In genomic region chr10:95656291-95657164, GRCh38 we compare ENCODE assay signal across 1 cellular context.
TF ChIP-seq lines count a peak whose summit lies in the region.

ALDH18A1 (minus strand) TSS chr10:95656711; CDS start chr10:95653377, 3,334 bp downstream.

TF ChIP-seq in HepG2, 621 proteins besides CTCF, POLR2A, EP300 and RAD21 (continued from another document and continues in another):
- TF ChIP-seq, protein P1, sequence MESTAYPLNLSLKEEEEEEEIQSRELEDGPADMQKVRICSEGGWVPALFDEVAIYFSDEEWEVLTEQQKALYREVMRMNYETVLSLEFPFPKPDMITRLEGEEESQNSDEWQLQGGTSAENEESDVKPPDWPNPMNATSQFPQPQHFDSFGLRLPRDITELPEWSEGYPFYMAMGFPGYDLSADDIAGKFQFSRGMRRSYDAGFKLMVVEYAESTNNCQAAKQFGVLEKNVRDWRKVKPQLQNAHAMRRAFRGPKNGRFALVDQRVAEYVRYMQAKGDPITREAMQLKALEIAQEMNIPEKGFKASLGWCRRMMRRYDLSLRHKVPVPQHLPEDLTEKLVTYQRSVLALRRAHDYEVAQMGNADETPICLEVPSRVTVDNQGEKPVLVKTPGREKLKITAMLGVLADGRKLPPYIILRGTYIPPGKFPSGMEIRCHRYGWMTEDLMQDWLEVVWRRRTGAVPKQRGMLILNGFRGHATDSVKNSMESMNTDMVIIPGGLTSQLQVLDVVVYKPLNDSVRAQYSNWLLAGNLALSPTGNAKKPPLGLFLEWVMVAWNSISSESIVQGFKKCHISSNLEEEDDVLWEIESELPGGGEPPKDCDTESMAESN (CRISPR knock-in tag; conservative IDR thresholded peaks at IDR 0.05): peak; percentile 82; the same call in 1 of the 2 replicates
- TF ChIP-seq, protein P2, sequence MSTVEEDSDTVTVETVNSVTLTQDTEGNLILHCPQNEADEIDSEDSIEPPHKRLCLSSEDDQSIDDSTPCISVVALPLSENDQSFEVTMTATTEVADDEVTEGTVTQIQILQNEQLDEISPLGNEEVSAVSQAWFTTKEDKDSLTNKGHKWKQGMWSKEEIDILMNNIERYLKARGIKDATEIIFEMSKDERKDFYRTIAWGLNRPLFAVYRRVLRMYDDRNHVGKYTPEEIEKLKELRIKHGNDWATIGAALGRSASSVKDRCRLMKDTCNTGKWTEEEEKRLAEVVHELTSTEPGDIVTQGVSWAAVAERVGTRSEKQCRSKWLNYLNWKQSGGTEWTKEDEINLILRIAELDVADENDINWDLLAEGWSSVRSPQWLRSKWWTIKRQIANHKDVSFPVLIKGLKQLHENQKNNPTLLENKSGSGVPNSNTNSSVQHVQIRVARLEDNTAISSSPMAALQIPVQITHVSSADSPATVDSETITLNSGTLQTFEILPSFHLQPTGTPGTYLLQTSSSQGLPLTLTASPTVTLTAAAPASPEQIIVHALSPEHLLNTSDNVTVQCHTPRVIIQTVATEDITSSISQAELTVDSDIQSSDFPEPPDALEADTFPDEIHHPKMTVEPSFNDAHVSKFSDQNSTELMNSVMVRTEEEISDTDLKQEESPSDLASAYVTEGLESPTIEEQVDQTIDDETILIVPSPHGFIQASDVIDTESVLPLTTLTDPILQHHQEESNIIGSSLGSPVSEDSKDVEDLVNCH (CRISPR knock-in tag; IDR thresholded peaks at IDR 0.05): no peak
- TF ChIP-seq ZNF329 (CRISPR knock-in tag; IDR thresholded peaks at IDR 0.05; ENCODE audit: low read depth): peak; percentile 80; the same call in 1 of the 2 replicates
- TF ChIP-seq ETS1 (CRISPR knock-in tag; IDR thresholded peaks at IDR 0.05): no peak
- no peak for TF ChIP-seq RARG (CRISPR knock-in tag; IDR thresholded peaks at IDR 0.05; ENCODE audit: low read depth)
- peak; percentile 77 for TF ChIP-seq PATZ1 (CRISPR knock-in tag; IDR thresholded peaks at IDR 0.05)
- TF ChIP-seq NKX3-1 (CRISPR knock-in tag; IDR thresholded peaks at IDR 0.05): peak; percentile 32; the same call in 1 of the 2 replicates
- TF ChIP-seq ZNF614 (CRISPR knock-in tag; IDR thresholded peaks at IDR 0.05; ENCODE audit: borderline replicate concordance): peak; percentile 54; the same call in 1 of the 2 replicates
- TF ChIP-seq GZF1 (CRISPR knock-in tag; IDR thresholded peaks at IDR 0.05): no peak
- TF ChIP-seq ELF4 (CRISPR knock-in tag; IDR thresholded peaks at IDR 0.05; ENCODE audit: borderline replicate concordance): peak; percentile 45; the same call in 1 of the 2 replicates
- TF ChIP-seq, protein P3, sequence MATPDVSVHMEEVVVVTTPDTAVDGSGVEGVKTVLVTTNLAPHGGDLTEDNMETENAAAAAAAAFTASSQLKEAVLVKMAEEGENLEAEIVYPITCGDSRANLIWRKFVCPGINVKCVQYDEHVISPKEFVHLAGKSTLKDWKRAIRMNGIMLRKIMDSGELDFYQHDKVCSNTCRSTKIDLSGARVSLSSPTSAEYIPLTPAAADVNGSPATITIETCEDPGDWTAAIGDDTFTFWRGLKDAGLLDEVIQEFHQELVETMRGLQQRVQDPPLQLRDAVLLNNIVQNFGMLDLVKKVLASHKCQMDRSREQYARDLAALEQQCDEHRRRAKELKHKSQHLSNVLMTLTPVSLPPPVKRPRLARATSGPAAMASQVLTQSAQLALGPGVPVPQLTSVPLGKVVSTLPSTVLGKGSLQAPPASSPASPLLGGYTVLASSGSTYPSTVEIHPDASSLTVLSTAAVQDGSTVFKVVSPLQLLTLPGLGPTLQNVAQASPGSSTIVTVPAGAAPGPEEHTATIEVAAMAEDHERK (CRISPR knock-in tag; IDR thresholded peaks at IDR 0.05; ENCODE audit: low read depth): peak; percentile 78
- TF ChIP-seq ZNF557 (CRISPR knock-in tag; IDR thresholded peaks at IDR 0.05): no peak
- TF ChIP-seq SIN3A (IDR thresholded peaks at IDR 0.05; ENCODE audit: borderline replicate concordance, low read depth, low read length): no peak
- no peak for TF ChIP-seq ZNF75D (CRISPR knock-in tag; IDR thresholded peaks at IDR 0.05; ENCODE audit: borderline replicate concordance)
- TF ChIP-seq ZHX1 (CRISPR knock-in tag; IDR thresholded peaks at IDR 0.05; ENCODE audit: low read depth): peak; percentile 89
- no peak for TF ChIP-seq ZNF468 (CRISPR knock-in tag; IDR thresholded peaks at IDR 0.05)
- TF ChIP-seq THAP11 (CRISPR knock-in tag; IDR thresholded peaks at IDR 0.05): peak; percentile 48
- TF ChIP-seq, protein P4, sequence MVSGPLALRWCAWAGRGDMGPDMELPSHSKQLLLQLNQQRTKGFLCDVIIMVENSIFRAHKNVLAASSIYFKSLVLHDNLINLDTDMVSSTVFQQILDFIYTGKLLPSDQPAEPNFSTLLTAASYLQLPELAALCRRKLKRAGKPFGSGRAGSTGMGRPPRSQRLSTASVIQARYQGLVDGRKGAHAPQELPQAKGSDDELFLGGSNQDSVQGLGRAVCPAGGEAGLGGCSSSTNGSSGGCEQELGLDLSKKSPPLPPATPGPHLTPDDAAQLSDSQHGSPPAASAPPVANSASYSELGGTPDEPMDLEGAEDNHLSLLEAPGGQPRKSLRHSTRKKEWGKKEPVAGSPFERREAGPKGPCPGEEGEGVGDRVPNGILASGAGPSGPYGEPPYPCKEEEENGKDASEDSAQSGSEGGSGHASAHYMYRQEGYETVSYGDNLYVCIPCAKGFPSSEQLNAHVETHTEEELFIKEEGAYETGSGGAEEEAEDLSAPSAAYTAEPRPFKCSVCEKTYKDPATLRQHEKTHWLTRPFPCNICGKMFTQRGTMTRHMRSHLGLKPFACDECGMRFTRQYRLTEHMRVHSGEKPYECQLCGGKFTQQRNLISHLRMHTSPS (CRISPR knock-in tag; IDR thresholded peaks at IDR 0.05; ENCODE audit: low read depth): no peak
- no peak for TF ChIP-seq ZNF207 (IDR thresholded peaks at IDR 0.05; ENCODE audit: borderline replicate concordance)
- TF ChIP-seq ZNF280D (CRISPR knock-in tag; IDR thresholded peaks at IDR 0.05): no peak
- peak; percentile 36; the same call in 1 of the 2 replicates for TF ChIP-seq DNMT3B (CRISPR knock-in tag; conservative IDR thresholded peaks at IDR 0.05)
- TF ChIP-seq ZNF572 (CRISPR knock-in tag; IDR thresholded peaks at IDR 0.05): no peak
- 0 out of 2 replicates have a peak, but pooled peaks have one; percentile 60 for TF ChIP-seq RCOR2 (CRISPR knock-in tag; IDR thresholded peaks at IDR 0.05)
- TF ChIP-seq BRCA1 (CRISPR knock-in tag; IDR thresholded peaks at IDR 0.05): peak; percentile 74; the same call in 1 of the 2 replicates
- TF ChIP-seq MYNN (CRISPR knock-in tag; IDR thresholded peaks at IDR 0.05; ENCODE audit: low read depth): no peak
- peak in 1 of 2 experiments; percentile 69; a peak in 1 of 4 replicates for TF ChIP-seq KLF16 (CRISPR knock-in tag; IDR thresholded peaks at IDR 0.05)
- peak; percentile 56; the same call in 1 of the 2 replicates for TF ChIP-seq ZBTB25 (CRISPR knock-in tag; IDR thresholded peaks at IDR 0.05)
- TF ChIP-seq SUZ12 (IDR thresholded peaks at IDR 0.05; ENCODE audit: low read depth, low read length): no peak
- TF ChIP-seq GLI4 (CRISPR knock-in tag; IDR thresholded peaks at IDR 0.05; ENCODE audit: borderline replicate concordance): peak; percentile 90; the same call in 1 of the 2 replicates
- TF ChIP-seq HMG20A (CRISPR knock-in tag; IDR thresholded peaks at IDR 0.05; ENCODE audit: borderline replicate concordance): no peak; the same call in 1 of the 2 replicates
- TF ChIP-seq GTF3A (CRISPR knock-in tag; conservative IDR thresholded peaks at IDR 0.05): no peak
- no peak for TF ChIP-seq ZSCAN22 (CRISPR knock-in tag; IDR thresholded peaks at IDR 0.05)
- peak; percentile 82; the same call in 1 of the 2 replicates for TF ChIP-seq GABPB1 (CRISPR knock-in tag; IDR thresholded peaks at IDR 0.05)
- TF ChIP-seq ZNF331 (CRISPR knock-in tag; IDR thresholded peaks at IDR 0.05): peak; percentile 47; the same call in 1 of the 2 replicates
- peak; percentile 74; the same call in 1 of the 2 replicates for TF ChIP-seq SAFB2 (CRISPR knock-in tag; IDR thresholded peaks at IDR 0.05; ENCODE audit: borderline replicate concordance, low read depth)
- no peak for TF ChIP-seq ZFP36 (IDR thresholded peaks at IDR 0.05; ENCODE audit: borderline replicate concordance, low read depth, low read length, partially characterized antibody)
- no peak for TF ChIP-seq ADNP (CRISPR knock-in tag; IDR thresholded peaks at IDR 0.05)
- TF ChIP-seq, protein P5, sequence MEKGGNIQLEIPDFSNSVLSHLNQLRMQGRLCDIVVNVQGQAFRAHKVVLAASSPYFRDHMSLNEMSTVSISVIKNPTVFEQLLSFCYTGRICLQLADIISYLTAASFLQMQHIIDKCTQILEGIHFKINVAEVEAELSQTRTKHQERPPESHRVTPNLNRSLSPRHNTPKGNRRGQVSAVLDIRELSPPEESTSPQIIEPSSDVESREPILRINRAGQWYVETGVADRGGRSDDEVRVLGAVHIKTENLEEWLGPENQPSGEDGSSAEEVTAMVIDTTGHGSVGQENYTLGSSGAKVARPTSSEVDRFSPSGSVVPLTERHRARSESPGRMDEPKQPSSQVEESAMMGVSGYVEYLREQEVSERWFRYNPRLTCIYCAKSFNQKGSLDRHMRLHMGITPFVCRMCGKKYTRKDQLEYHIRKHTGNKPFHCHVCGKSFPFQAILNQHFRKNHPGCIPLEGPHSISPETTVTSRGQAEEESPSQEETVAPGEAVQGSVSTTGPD (CRISPR knock-in tag; IDR thresholded peaks at IDR 0.05): 0 out of 2 replicates have a peak, but pooled peaks have one; percentile 29
- TF ChIP-seq MIER2 (CRISPR knock-in tag; IDR thresholded peaks at IDR 0.05): no peak
- peak; percentile 37; the same call in 1 of the 2 replicates for TF ChIP-seq ZNF274 (CRISPR knock-in tag; IDR thresholded peaks at IDR 0.05)
- peak; percentile 37; the same call in 1 of the 2 replicates for TF ChIP-seq NFYB (CRISPR knock-in tag; IDR thresholded peaks at IDR 0.05)
- TF ChIP-seq HNF4A (CRISPR knock-in tag; IDR thresholded peaks at IDR 0.05): peak; percentile 35
